ENCODE assay signal across 1 cellular context in genomic region chr15:89783861-89784685, GRCh38.
A peak's percentile ranks its signal among the peaks of the same experiment; 100 is the strongest.
TF ChIP-seq lines count a peak whose summit lies in the region.

No MANE protein-coding gene starts in this region.

TF ChIP-seq in HEK293, 187 proteins besides CTCF, POLR2A, EP300 and RAD21 (continued from another document):
- TF ChIP-seq PRDM10 (tag by site-specific recombination; IDR thresholded peaks at IDR 0.05) (no peak), HIC1 (tag by site-specific recombination; IDR thresholded peaks at IDR 0.05) (no peak), WT1 (tag by site-specific recombination; IDR thresholded peaks at IDR 0.05) (no peak), KLF1 (tag by site-specific recombination; IDR thresholded peaks at IDR 0.05) (peak; percentile 54)
